18 cellular contexts compared by ENCODE assay signal in genomic region chr12:27967551-27968054, GRCh38. TPM values are rescaled to one million over a fixed set of nuclear protein-coding genes. Genes with fewer than 3 reads are reported as not detected.
DNase-seq lines count a peak whose midpoint lies in the region; ATAC-seq, FAIRE-seq and TF ChIP-seq lines count a peak whose summit lies in the region.
"Had no signal": no experiment of that assay in that cellular context is flagged by ENCODE, and none has a peak within 500 bp of the region (broad histone marks: within the 10 kb centered on the region; RNA-seq: fewer than 3 reads in every experiment).

No MANE protein-coding gene starts in this region.

- TF ChIP-seq CTCF in foreskin keratinocyte (conservative IDR thresholded peaks at IDR 0.05) (no peak), OCI-LY7 (conservative IDR thresholded peaks at IDR 0.05; ENCODE audit: low read length) (no peak), Calu3 (IDR thresholded peaks at IDR 0.05; ENCODE audit: unreplicated experiment) (no peak), mucosa of descending colon (IDR thresholded peaks at IDR 0.05) (no peak)

- peaks cover 78% of the 10 kb centered on the region for H3K27me3 Mint-ChIP-seq in activated T-helper 2 cell treated with anti-CD3 and anti-CD28 coated beads, Interferon-gamma antibody, Interleukin-2, Interleukin-4, amounts not matched to agents 10 μg/mL and 5 μg/mL and 100 μg/mL, durations not matched to agents 14 hours and 24 hours and 36 hours (ENCODE audit: low read depth)
- H3K27me3 Mint-ChIP-seq in Calu3 (ENCODE audit: unreplicated experiment), result peaks cover 17% of the 10 kb centered on the region

- no peaks in the 10 kb centered on the region for H3K36me3 Mint-ChIP-seq in activated T-helper 2 cell treated with anti-CD3 and anti-CD28 coated beads, Interferon-gamma antibody, Interleukin-2, Interleukin-4, amounts not matched to agents 10 μg/mL and 5 μg/mL and 100 μg/mL, durations not matched to agents 14 hours and 24 hours and 36 hours (ENCODE audit: low read depth)
- peaks cover 12% of the 10 kb centered on the region for H3K36me3 Mint-ChIP-seq in Calu3 (ENCODE audit: insufficient read depth, unreplicated experiment)
- H3K36me3 Mint-ChIP-seq: activated naive CD4-positive, alpha-beta T cell treated with anti-CD3 and anti-CD28 coated beads, Interleukin-2, amount 10 ng/mL, durations not matched to agents 7 days and 5 days; stimulated activated effector memory CD8-positive, alpha-beta T cell treated with anti-CD3 and anti-CD28 coated beads, Interleukin-12 subunit alpha, Interleukin-12 subunit beta, amount 100 ng/mL, for 72 hours had no signal

- BruUV-seq in OCI-LY7 (replicated peaks; lab: Mats Ljungman, UMichigan) (no TSS peak), Calu3 (replicated peaks; lab: Mats Ljungman, UMichigan) (no TSS peak)

- H3K9me3 Mint-ChIP-seq in activated T-helper 2 cell treated with anti-CD3 and anti-CD28 coated beads, Interferon-gamma antibody, Interleukin-2, Interleukin-4, amounts not matched to agents 10 μg/mL and 5 μg/mL and 100 μg/mL, durations not matched to agents 14 hours and 24 hours and 36 hours, result no peaks in the 10 kb centered on the region
- H3K9me3 Mint-ChIP-seq in Calu3 (ENCODE audit: low read depth, unreplicated experiment), result no peaks in the 10 kb centered on the region
- H3K9me3 Mint-ChIP-seq: activated naive CD4-positive, alpha-beta T cell treated with anti-CD3 and anti-CD28 coated beads, Interleukin-2, amount 10 ng/mL, durations not matched to agents 7 days and 5 days; GM23338; stimulated activated effector memory CD8-positive, alpha-beta T cell treated with anti-CD3 and anti-CD28 coated beads, Interleukin-12 subunit alpha, Interleukin-12 subunit beta, amount 100 ng/mL, for 72 hours had no signal

- no peak overlapping the region for H3K27ac Mint-ChIP-seq in activated T-helper 2 cell treated with anti-CD3 and anti-CD28 coated beads, Interferon-gamma antibody, Interleukin-2, Interleukin-4, amounts not matched to agents 10 μg/mL and 5 μg/mL and 100 μg/mL, durations not matched to agents 14 hours and 24 hours and 36 hours
- no peak overlapping the region for H3K27ac Mint-ChIP-seq in Calu3 (ENCODE audit: unreplicated experiment)
- H3K27ac Mint-ChIP-seq: activated naive CD4-positive, alpha-beta T cell treated with anti-CD3 and anti-CD28 coated beads, Interleukin-2, amount 10 ng/mL, durations not matched to agents 7 days and 5 days; GM23338; natural killer cell; stimulated activated effector memory CD8-positive, alpha-beta T cell treated with anti-CD3 and anti-CD28 coated beads, Interleukin-12 subunit alpha, Interleukin-12 subunit beta, amount 100 ng/mL, for 72 hours had no signal

- H3K4me1 Mint-ChIP-seq in activated T-helper 2 cell treated with anti-CD3 and anti-CD28 coated beads, Interferon-gamma antibody, Interleukin-2, Interleukin-4, amounts not matched to agents 10 μg/mL and 5 μg/mL and 100 μg/mL, durations not matched to agents 14 hours and 24 hours and 36 hours (ENCODE audit: low read depth), result peaks cover 9% of the 10 kb centered on the region
- peaks cover 22% of the 10 kb centered on the region for H3K4me1 Mint-ChIP-seq in Calu3 (ENCODE audit: low read depth, unreplicated experiment)

- no peak overlapping the region for H2AFZ ChIP-seq in OCI-LY7 (ENCODE audit: low read length)
- H2AFZ ChIP-seq: GM23338 had no signal

- H3K36me3 ChIP-seq in OCI-LY7 (ENCODE audit: insufficient read depth, low read length), result no peaks in the 10 kb centered on the region
- no peaks in the 10 kb centered on the region for H3K36me3 ChIP-seq in mucosa of descending colon (ENCODE audit: low read depth)
- H3K36me3 ChIP-seq: heart right ventricle, right atrium auricular region had no signal

- ATAC-seq in foreskin keratinocyte (no peak), mucosa of descending colon (no peak)
- ATAC-seq: GM23338, natural killer cell had no signal

- H4K20me1 ChIP-seq in OCI-LY7 (ENCODE audit: insufficient read depth, low read length), result no peaks in the 10 kb centered on the region

- intact Hi-C loops in activated T-helper 2 cell treated with anti-CD3 and anti-CD28 coated beads, Interferon-gamma antibody, Interleukin-2, Interleukin-4, amounts not matched to agents 10 μg/mL and 5 μg/mL and 100 μg/mL, durations not matched to agents 14 hours and 24 hours and 36 hours (cut with micrococcal nuclease), result loop anchor here (10.0 kb wide), 1 partner anchor 907 kb away; no protein-coding TSS in a partner anchor
- intact Hi-C loops in OCI-LY7 (cut with micrococcal nuclease; ENCODE audit: unreplicated experiment) (no loop called here), Calu3 (cut with micrococcal nuclease; ENCODE audit: unreplicated experiment) (loop anchor here (5.0 kb wide), 3 partner anchors 55 to 905 kb away; no protein-coding TSS in a partner anchor), mucosa of descending colon (cut with DNase I, micrococcal nuclease) (no loop called here)

- no peaks in the 10 kb centered on the region for H3K9me2 ChIP-seq in OCI-LY7 (ENCODE audit: insufficient read depth, low read length)

- H3K4me3 ChIP-seq in OCI-LY7 (ENCODE audit: low read depth, low read length, poor library complexity, severe bottlenecking), result no peak overlapping the region
- no peak overlapping the region for H3K4me3 ChIP-seq in mucosa of descending colon
- H3K4me3 ChIP-seq: right atrium auricular region had no signal

- H3K4me2 ChIP-seq in OCI-LY7 (ENCODE audit: low read length), result no peak overlapping the region

- no peak for FAIRE-seq in RCC 7860 (lab: Jason Lieb, UNC)
- FAIRE-seq: TTC549 had no signal

- H3K9me3 ChIP-seq in OCI-LY7 (ENCODE audit: low read length) (no peaks in the 10 kb centered on the region), mucosa of descending colon (no peaks in the 10 kb centered on the region)
- H3K9me3 ChIP-seq: heart right ventricle, right atrium auricular region had no signal

- no peaks in the 10 kb centered on the region for H3K27me3 ChIP-seq in foreskin keratinocyte

- POLR2A ChIA-PET in OCI-LY7 (lab: Charles Lee), result no interaction called here

- H3K4me3 Mint-ChIP-seq in activated T-helper 2 cell treated with anti-CD3 and anti-CD28 coated beads, Interferon-gamma antibody, Interleukin-2, Interleukin-4, amounts not matched to agents 10 μg/mL and 5 μg/mL and 100 μg/mL, durations not matched to agents 14 hours and 24 hours and 36 hours (ENCODE audit: low read depth), result no peak overlapping the region
- H3K4me3 Mint-ChIP-seq in Calu3 (ENCODE audit: low read depth, unreplicated experiment), result no peak overlapping the region
- H3K4me3 Mint-ChIP-seq: activated naive CD4-positive, alpha-beta T cell treated with anti-CD3 and anti-CD28 coated beads, Interleukin-2, amount 10 ng/mL, durations not matched to agents 7 days and 5 days; natural killer cell; stimulated activated effector memory CD8-positive, alpha-beta T cell treated with anti-CD3 and anti-CD28 coated beads, Interleukin-12 subunit alpha, Interleukin-12 subunit beta, amount 100 ng/mL, for 72 hours had no signal

- in situ Hi-C loops in Caki2 (cut with HindIII; ENCODE audit: low pct_unique_long_range_greater_than_20kb, low sequenced_read_pairs), result no loop called here

- H3K79me2 ChIP-seq in OCI-LY7 (ENCODE audit: insufficient read depth, low read depth, low read length), result no peaks in the 10 kb centered on the region

- DNase-seq in Caki2 (ENCODE audit: low read depth) (peak; percentile 35), LHCN-M2 (ENCODE audit: low read depth) (peak; percentile 70), RCC 7860 (ENCODE audit: low spot score) (peak; percentile 68), foreskin keratinocyte (no peak), OCI-LY7 (ENCODE audit: low spot score) (no peak), Calu3 (no peak), mucosa of descending colon (no peak)
- DNase-seq in activated T-helper 2 cell treated with anti-CD3 and anti-CD28 coated beads, Interferon-gamma antibody, Interleukin-2, Interleukin-4, amounts not matched to agents 10 μg/mL and 5 μg/mL and 100 μg/mL, durations not matched to agents 14 hours and 24 hours and 36 hours (ENCODE audit: low spot score), result no peak
- DNase-seq: activated naive CD4-positive, alpha-beta T cell treated with anti-CD3 and anti-CD28 coated beads, Interleukin-2, amount 10 ng/mL, durations not matched to agents 7 days and 5 days; heart right ventricle; natural killer cell; NCI-H524; Right ventricle myocardium superior; stimulated activated CD4-positive, alpha-beta T cell treated with anti-CD3 and anti-CD28 coated beads, Interleukin-4, amount 100 ng/mL, for 24 hours had no signal

- CTCF ChIA-PET in OCI-LY7 (lab: Charles Lee; ENCODE audit: unreplicated experiment), result no interaction called here
- CTCF ChIA-PET in Calu3 (lab: Charles Lee), result no interaction called here

- H3K4me1 ChIP-seq in foreskin keratinocyte (peaks cover 26% of the 10 kb centered on the region), OCI-LY7 (ENCODE audit: insufficient read depth, low read length, poor library complexity, severe bottlenecking) (no peaks in the 10 kb centered on the region), mucosa of descending colon (ENCODE audit: low read depth) (peaks cover 13% of the 10 kb centered on the region)

- H3K27ac ChIP-seq in foreskin keratinocyte (peak overlapping the region; percentile 94), OCI-LY7 (ENCODE audit: low read depth, low read length, poor library complexity, severe bottlenecking) (no peak overlapping the region)
- H3K27ac ChIP-seq: heart right ventricle, right atrium auricular region had no signal

RNA-seq across cellular contexts. Expression of gene PTHLH, which starts 4.9 kb away (rescaled TPM):
- 3.9 and 8.3 TPM in 2 replicates for total RNA-seq in Caki2 (2014; rRNA removed; shearing (Covaris generic); ENCODE audit: low replicate concordance)
- total RNA-seq in LHCN-M2 (2014; rRNA removed), result 0.51 and 0.63 TPM in 2 replicates
- polyA plus RNA-seq in LHCN-M2 (2012), result 0.09 TPM
- total RNA-seq in foreskin keratinocyte, result 301 and 338 TPM in 2 replicates
- polyA plus RNA-seq in foreskin keratinocyte, result 215 and 270 TPM in 2 replicates
- not detected in 2 replicates for total RNA-seq in activated T-helper 2 cell treated with anti-CD3 and anti-CD28 coated beads, Interferon-gamma antibody, Interleukin-2, Interleukin-4, amounts not matched to agents 10 μg/mL and 5 μg/mL and 100 μg/mL, durations not matched to agents 14 hours and 24 hours and 36 hours
- total RNA-seq in OCI-LY7 (2014; rRNA removed; shearing (Covaris generic)), result not detected in 2 replicates
- total RNA-seq in OCI-LY7 (2022), result not detected in 2 replicates
- 0.91 and 1.3 TPM in 2 replicates for total RNA-seq in Calu3 (2022)
- 1 to 10 TPM in 1 of 3 donors, not detected in 2; 2.2 TPM for total RNA-seq in mucosa of descending colon
- total RNA-seq: GM23338, natural killer cell, Right ventricle myocardium superior had no signal
- polyA plus RNA-seq: GM23338 had no signal

Comparison
In these comparisons a context has a peak if more than half of its experiments do, and no peak if none do; other contexts are left out.
1. DNase-seq: peak in Caki2 (single experiment), LHCN-M2 (single experiment) and RCC 7860 (single experiment); none in foreskin keratinocyte (0 of 2), activated T-helper 2 cell treated with anti-CD3 and anti-CD28 coated beads, Interferon-gamma antibody, Interleukin-2, Interleukin-4, amounts not matched to agents 10 μg/mL and 5 μg/mL and 100 μg/mL, durations not matched to agents 14 hours and 24 hours and 36 hours (single experiment), OCI-LY7 (single experiment), Calu3 (single experiment) and mucosa of descending colon (0 of 3).
2. RNA of gene PTHLH, which starts 4.9 kb away (total RNA-seq): 301 to 338 TPM in foreskin keratinocyte; 3.9 to 8.3 TPM in Caki2, 0.91 to 1.3 TPM in Calu3, 0.51 to 0.63 TPM in LHCN-M2, 2.2 TPM in mucosa of descending colon, not detected in OCI-LY7 and not detected in activated T-helper 2 cell treated with anti-CD3 and anti-CD28 coated beads, Interferon-gamma antibody, Interleukin-2, Interleukin-4, amounts not matched to agents 10 μg/mL and 5 μg/mL and 100 μg/mL, durations not matched to agents 14 hours and 24 hours and 36 hours; every median in the first group is over 10 times any median in the second.
3. intact Hi-C loops: an anchor here in activated T-helper 2 cell treated with anti-CD3 and anti-CD28 coated beads, Interferon-gamma antibody, Interleukin-2, Interleukin-4, amounts not matched to agents 10 μg/mL and 5 μg/mL and 100 μg/mL, durations not matched to agents 14 hours and 24 hours and 36 hours (10.0 kb wide) and Calu3 (5.0 kb wide); none called in OCI-LY7 and mucosa of descending colon.